In the genomic region with DNA sequence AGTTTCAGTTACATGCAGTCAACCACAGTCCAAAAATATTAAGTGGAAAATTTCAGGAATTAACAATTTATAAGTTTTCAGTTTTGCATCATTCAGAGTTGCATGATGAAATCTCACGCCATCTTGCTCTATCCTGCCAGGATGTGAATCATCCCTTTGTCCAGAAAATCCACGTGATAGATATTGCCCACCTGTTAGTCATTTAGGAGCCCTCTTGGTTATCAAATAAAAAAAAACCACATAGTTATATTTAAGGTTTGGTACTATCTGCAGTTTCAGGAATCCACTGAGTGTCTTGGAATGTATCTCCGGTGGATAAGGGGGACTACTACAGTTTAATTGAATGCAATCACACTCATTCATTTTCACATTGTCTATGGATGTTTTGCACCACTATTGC, we compare ENCODE assay signal across 17 cellular contexts.
DNase-seq lines count a peak whose midpoint lies in the region; ATAC-seq, FAIRE-seq and TF ChIP-seq lines count a peak whose summit lies in the region.
"Had no signal": no experiment of that assay in that cellular context is flagged by ENCODE, and none has a peak within 500 bp of the region (broad histone marks: within the 10 kb centered on the region; RNA-seq: fewer than 3 reads in every experiment).

No MANE protein-coding gene starts in this region.

- WGBS in testis, 2 donors = 48 to 59% methylated on average over 3 of the region's 3 CpGs

- H3K36me3 ChIP-seq in astrocyte (ENCODE audit: insufficient read depth, low read length) (no peaks in the 10 kb centered on the region), testis (ENCODE audit: low read depth, missing control alignments) (no peaks in the 10 kb centered on the region)
- H3K36me3 ChIP-seq: adrenal gland, pancreas, vagina had no signal

- no peak for TF ChIP-seq CTCF in AG10803 (conservative IDR thresholded peaks at IDR 0.05; ENCODE audit: low read length)
- no peak for TF ChIP-seq CTCF in astrocyte (IDR thresholded peaks at IDR 0.05; ENCODE audit: insufficient read depth, low read depth, low read length)
- TF ChIP-seq CTCF in testis (IDR thresholded peaks at IDR 0.05) = no peak

- H4K20me1 ChIP-seq in astrocyte (ENCODE audit: insufficient read depth, low read length) = no peaks in the 10 kb centered on the region
- H4K20me1 ChIP-seq: BLaER1 treated with 17β-estradiol and CSF1 and Interleukin-3, amounts not matched to agents 10 nM and 100 nM had no signal

- H3K9ac ChIP-seq in astrocyte (ENCODE audit: low read length) = no peak overlapping the region
- H3K9ac ChIP-seq: BLaER1 treated with 17β-estradiol and CSF1 and Interleukin-3, amounts not matched to agents 10 nM and 100 nM had no signal

- no peak overlapping the region for H3K4me3 ChIP-seq in AG10803 (ENCODE audit: low read length)
- no peak overlapping the region for H3K4me3 ChIP-seq in astrocyte (ENCODE audit: insufficient read depth, low read depth, low read length)
- no peak overlapping the region for H3K4me3 ChIP-seq in testis
- H3K4me3 ChIP-seq: adrenal gland; BLaER1 treated with 17β-estradiol and CSF1 and Interleukin-3, amounts not matched to agents 10 nM and 100 nM; pancreas; vagina had no signal

- H3K4me1 Mint-ChIP-seq in astrocyte (ENCODE audit: low read depth, unreplicated experiment) = peaks cover 5% of the 10 kb centered on the region
- H3K4me1 Mint-ChIP-seq in natural killer cell treated with Interleukin-12 subunit alpha and Interleukin-12 subunit beta and Interleukin-15 and Interleukin-18, amount 100 ng/mL, for 72 hours (ENCODE audit: low read depth in 2 of 2) = no peaks in the 10 kb centered on the region
- H3K4me1 Mint-ChIP-seq: memory B cell had no signal

- H3K4me3 Mint-ChIP-seq in astrocyte (ENCODE audit: unreplicated experiment) = no peak overlapping the region
- H3K4me3 Mint-ChIP-seq in natural killer cell treated with Interleukin-12 subunit alpha and Interleukin-12 subunit beta and Interleukin-15 and Interleukin-18, amount 100 ng/mL, for 72 hours = no peak overlapping the region
- H3K4me3 Mint-ChIP-seq: memory B cell had no signal

- no peak for TF ChIP-seq POLR2A in testis (IDR thresholded peaks at IDR 0.05)

- intact Hi-C loops in testis (cut with DNase I; ENCODE audit: low total_unique reads) = no loop called here

- H3K27ac Mint-ChIP-seq in astrocyte (ENCODE audit: unreplicated experiment) = peak overlapping the region; percentile 97
- H3K27ac Mint-ChIP-seq in natural killer cell treated with Interleukin-12 subunit alpha and Interleukin-12 subunit beta and Interleukin-15 and Interleukin-18, amount 100 ng/mL, for 72 hours = no peak overlapping the region
- H3K27ac Mint-ChIP-seq: memory B cell had no signal

- H3K27me3 ChIP-seq in astrocyte (ENCODE audit: insufficient read depth, low read length) (no peaks in the 10 kb centered on the region), testis (no peaks in the 10 kb centered on the region)
- H3K27me3 ChIP-seq: adrenal gland; BLaER1 treated with 17β-estradiol and CSF1 and Interleukin-3, amounts not matched to agents 10 nM and 100 nM; pancreas; vagina had no signal

- H3K36me3 Mint-ChIP-seq in astrocyte (ENCODE audit: low read depth, unreplicated experiment) = peaks cover 4% of the 10 kb centered on the region
- H3K36me3 Mint-ChIP-seq in natural killer cell treated with Interleukin-12 subunit alpha and Interleukin-12 subunit beta and Interleukin-15 and Interleukin-18, amount 100 ng/mL, for 72 hours = peaks cover 8% of the 10 kb centered on the region
- H3K36me3 Mint-ChIP-seq: memory B cell had no signal

- H3K4me2 ChIP-seq in astrocyte (ENCODE audit: low read length) = no peak overlapping the region
- H3K4me2 ChIP-seq: BLaER1 treated with 17β-estradiol and CSF1 and Interleukin-3, amounts not matched to agents 10 nM and 100 nM had no signal

- no peak for ATAC-seq in natural killer cell treated with Interleukin-12 subunit alpha and Interleukin-12 subunit beta and Interleukin-15 and Interleukin-18, amount 100 ng/mL, for 72 hours
- ATAC-seq: pancreas had no signal

- no peaks in the 10 kb centered on the region for H3K27me3 Mint-ChIP-seq in astrocyte (ENCODE audit: low read depth, unreplicated experiment)
- no peaks in the 10 kb centered on the region for H3K27me3 Mint-ChIP-seq in natural killer cell treated with Interleukin-12 subunit alpha and Interleukin-12 subunit beta and Interleukin-15 and Interleukin-18, amount 100 ng/mL, for 72 hours
- H3K27me3 Mint-ChIP-seq: memory B cell had no signal

- DNase-seq in AG10803 (ENCODE audit: low read depth) (peak; percentile 87), LHCN-M2 (ENCODE audit: low read depth) (peak; percentile 85), astrocyte (ENCODE audit: low read depth) (peak; percentile 76), hepatic stellate cell (ENCODE audit: low spot score) (peak; percentile 11), NCI-H345 (lab: John Stamatoyannopoulos, UW) (no peak), testis (no peak)
- DNase-seq in natural killer cell treated with Interleukin-12 subunit alpha and Interleukin-12 subunit beta and Interleukin-15 and Interleukin-18, amount 100 ng/mL, for 72 hours (ENCODE audit: low spot score) = no peak
- DNase-seq in activated CD4-positive, alpha-beta T cell treated with anti-CD3 and anti-CD28 coated beads for 4 hours = no peak
- DNase-seq: adrenal gland; effector memory CD4-positive, alpha-beta T cell; NCI-H1092; NCI-H524; pancreas had no signal

- H3K27ac ChIP-seq in astrocyte (ENCODE audit: low read depth, low read length) (no peak overlapping the region), testis (no peak overlapping the region)
- H3K27ac ChIP-seq: adrenal gland; BLaER1 treated with 17β-estradiol and CSF1 and Interleukin-3, amounts not matched to agents 10 nM and 100 nM; pancreas; vagina; VCaP had no signal

- H3K9me3 ChIP-seq in astrocyte (ENCODE audit: insufficient read depth, low read depth, low read length) (peaks cover 16% of the 10 kb centered on the region), testis (no peaks in the 10 kb centered on the region)
- H3K9me3 ChIP-seq: pancreas, vagina had no signal

- H3K79me2 ChIP-seq in astrocyte (ENCODE audit: insufficient read depth, low read length) = no peaks in the 10 kb centered on the region

- peak; percentile 76 for FAIRE-seq in astrocyte (lab: Jason Lieb, UNC)
- FAIRE-seq: pancreas had no signal

- peaks cover 23% of the 10 kb centered on the region for H3K9me3 Mint-ChIP-seq in astrocyte (ENCODE audit: unreplicated experiment)
- peaks cover 20% of the 10 kb centered on the region for H3K9me3 Mint-ChIP-seq in natural killer cell treated with Interleukin-12 subunit alpha and Interleukin-12 subunit beta and Interleukin-15 and Interleukin-18, amount 100 ng/mL, for 72 hours

- no peaks in the 10 kb centered on the region for H3K4me1 ChIP-seq in astrocyte (ENCODE audit: insufficient read depth, low read length)
- no peaks in the 10 kb centered on the region for H3K4me1 ChIP-seq in testis
- H3K4me1 ChIP-seq: adrenal gland; BLaER1 treated with 17β-estradiol and CSF1 and Interleukin-3, amounts not matched to agents 10 nM and 100 nM; pancreas; vagina had no signal

- H2AFZ ChIP-seq in astrocyte (ENCODE audit: low read depth, low read length) = no peak overlapping the region

Comparison
In these comparisons a context has a peak if more than half of its experiments do, and no peak if none do; other contexts are left out.
1. DNase-seq: peak in AG10803 (single experiment), LHCN-M2 (single experiment), astrocyte (single experiment) and hepatic stellate cell (single experiment); none in NCI-H345 (single experiment), natural killer cell treated with Interleukin-12 subunit alpha and Interleukin-12 subunit beta and Interleukin-15 and Interleukin-18, amount 100 ng/mL, for 72 hours (single experiment), activated CD4-positive, alpha-beta T cell treated with anti-CD3 and anti-CD28 coated beads for 4 hours (0 of 2) and testis (single experiment).